11 cellular contexts compared by ENCODE assay signal in genomic region chr2:105768961-105769452, GRCh38. TPM values are rescaled to one million over a fixed set of nuclear protein-coding genes. Genes with fewer than 3 reads are reported as not detected.
DNase-seq lines count a peak whose midpoint lies in the region; ATAC-seq and TF ChIP-seq lines count a peak whose summit lies in the region.
"Had no signal": no experiment of that assay in that cellular context is flagged by ENCODE, and none has a peak within 500 bp of the region (broad histone marks: within the 10 kb centered on the region; RNA-seq: fewer than 3 reads in every experiment).

No MANE protein-coding gene starts in this region.

- H3K14ac ChIP-seq in IMR-90 (replicated peaks; ENCODE audit: low read depth, low read length) = no peak overlapping the region

- no peak for TF ChIP-seq RAD21 in IMR-90 (IDR thresholded peaks at IDR 0.05; ENCODE audit: low read length)

- H3K36me3 ChIP-seq in DOHH2 (ENCODE audit: control insufficient read depth, low read length) = no peaks in the 10 kb centered on the region
- peaks cover 5% of the 10 kb centered on the region for H3K36me3 ChIP-seq in IMR-90 (ENCODE audit: control insufficient read depth, insufficient read depth, low read length)

- H2AK5ac ChIP-seq in IMR-90 (ENCODE audit: low read depth, low read length) = no peak overlapping the region

- H3K27me3 Mint-ChIP-seq in central memory CD8-positive, alpha-beta T cell = no peaks in the 10 kb centered on the region
- no peaks in the 10 kb centered on the region for H3K27me3 Mint-ChIP-seq in naive B cell

- no peak overlapping the region for H2AK9ac ChIP-seq in IMR-90 (replicated peaks; ENCODE audit: low read depth, low read length, poor library complexity)

- H3K56ac ChIP-seq in IMR-90 (ENCODE audit: extremely low read depth, insufficient read depth, low read length) = no peak overlapping the region

- H3K23ac ChIP-seq in IMR-90 (ENCODE audit: low read depth, low read length) = no peak overlapping the region

- no peak overlapping the region for H4K91ac ChIP-seq in IMR-90 (ENCODE audit: insufficient read depth, low read depth, low read length)

- H4K5ac ChIP-seq in IMR-90 (ENCODE audit: low read depth, low read length) = no peak overlapping the region

- peaks cover 28% of the 10 kb centered on the region for H3K36me3 Mint-ChIP-seq in central memory CD8-positive, alpha-beta T cell (ENCODE audit: insufficient read depth)
- peaks cover 14 to 16% of the 10 kb centered on the region in 2 donors for H3K36me3 Mint-ChIP-seq in naive B cell

- dilution Hi-C loops in IMR-90 (cut with HindIII; ENCODE audit: low sequenced_read_pairs, unreplicated experiment) = no loop called here

- H3K79me2 ChIP-seq in DOHH2 (ENCODE audit: control insufficient read depth, low read length) = peaks cover 37% of the 10 kb centered on the region

- no peaks in the 10 kb centered on the region for H3K9me3 ChIP-seq in DOHH2 (ENCODE audit: control insufficient read depth, insufficient read depth, low read length)
- H3K9me3 ChIP-seq in IMR-90 (ENCODE audit: control insufficient read depth, insufficient read depth, low read length) = no peaks in the 10 kb centered on the region
- H3K9me3 ChIP-seq: gastroesophageal sphincter, SJSA1 had no signal

- TF ChIP-seq CTCF in DOHH2 (IDR thresholded peaks at IDR 0.05; ENCODE audit: low read depth, low read length, poor library complexity, severe bottlenecking) = no peak
- no peak for TF ChIP-seq CTCF in IMR-90 (conservative IDR thresholded peaks at IDR 0.05; ENCODE audit: low read depth, low read length)

- H3K9me1 ChIP-seq in IMR-90 (ENCODE audit: insufficient read depth, low read length) = peaks cover 8% of the 10 kb centered on the region

- CTCF ChIA-PET in IMR-90 (lab: Yijun Ruan, JAX) = interaction anchor here (0.9 to 1.2 kb wide), 3 partner anchors 14 to 139 kb away, joined by 3 to 4 read pairs (median 3); no protein-coding TSS in a partner anchor

- no peaks in the 10 kb centered on the region for H3K9me3 Mint-ChIP-seq in central memory CD8-positive, alpha-beta T cell
- peaks cover 0 to 4% (median 0%) of the 10 kb centered on the region in 7 donors for H3K9me3 Mint-ChIP-seq in naive B cell

- peak overlapping the region; percentile 72 for H3K27ac Mint-ChIP-seq in central memory CD8-positive, alpha-beta T cell (ENCODE audit: low read depth)
- peak overlapping the region; percentile 64 to 95 (median 92) for H3K27ac Mint-ChIP-seq in naive B cell

- no peaks in the 10 kb centered on the region for H3F3A ChIP-seq in DOHH2 (ENCODE audit: control insufficient read depth, insufficient read depth)

- no peak for TF ChIP-seq POLR2A in IMR-90 (IDR thresholded peaks at IDR 0.05; ENCODE audit: low read depth, low read length)

- WGBS in IMR-90 (ENCODE audit: extremely low coverage in 2 of 2, insufficient read length in 1 of 2), 2 experiments = no CpG with 5 or more reads among the region's 6 CpGs

- no peak overlapping the region for H3K27ac ChIP-seq in DOHH2 (ENCODE audit: low read depth, low read length)
- no peak overlapping the region for H3K27ac ChIP-seq in IMR-90 (ENCODE audit: insufficient read depth, low read length)
- H3K27ac ChIP-seq: gastroesophageal sphincter, SJSA1 had no signal

- H2BK20ac ChIP-seq in IMR-90 (ENCODE audit: low read depth, low read length) = no peak overlapping the region

- peak; percentile 46 for DNase-seq in IMR-90
- no peak for DNase-seq in central memory CD8-positive, alpha-beta T cell (ENCODE audit: low spot score in 2 of 2)
- DNase-seq in naive B cell = no peak
- DNase-seq in globus pallidus (ENCODE audit: low spot score) = no peak
- DNase-seq in C1 segment of cervical spinal cord (lab: John Stamatoyannopoulos, UW) = no peak
- DNase-seq: DND-41 had no signal

- no peaks in the 10 kb centered on the region for H3K27me3 ChIP-seq in DOHH2 (ENCODE audit: control insufficient read depth, low read length)
- H3K27me3 ChIP-seq in IMR-90 (ENCODE audit: control insufficient read depth, insufficient read depth, low read length) = no peaks in the 10 kb centered on the region
- H3K27me3 ChIP-seq: gastroesophageal sphincter, SJSA1 had no signal

- H3K4me3 Mint-ChIP-seq in central memory CD8-positive, alpha-beta T cell = no peak overlapping the region
- H3K4me3 Mint-ChIP-seq in naive B cell = peak overlapping the region in 7 of 8 donors; percentile 36 to 88 (median 63)

- peaks cover 36 to 78% of the 10 kb centered on the region in 2 experiments for H3K79me1 ChIP-seq in IMR-90 (ENCODE audit: low read depth in 1 of 2, low read length in 2 of 2)

- no peak overlapping the region for H3K18ac ChIP-seq in IMR-90 (ENCODE audit: low read depth, low read length)

- H3K9ac ChIP-seq in IMR-90 (ENCODE audit: low read depth, low read length) = no peak overlapping the region

- in situ Hi-C loops in IMR-90 (cut with MboI; ENCODE audit: low sequenced_read_pairs) = no loop called here

- H2BK5ac ChIP-seq in IMR-90 (ENCODE audit: low read depth, low read length, poor library complexity, severe bottlenecking) = no peak overlapping the region

- no peak overlapping the region for H4K8ac ChIP-seq in IMR-90 (ENCODE audit: low read depth in 2 of 2, low read length in 2 of 2)

- no peak overlapping the region for H2BK120ac ChIP-seq in IMR-90 (ENCODE audit: low read depth, low read length)

- H4K20me1 ChIP-seq in DOHH2 (ENCODE audit: control insufficient read depth, insufficient read depth, low read depth, low read length) (peaks cover 21% of the 10 kb centered on the region; the same call in 1 of the 2 replicates), IMR-90 (ENCODE audit: insufficient read depth, low read length) (peaks cover 51% of the 10 kb centered on the region)

- H3K4me1 Mint-ChIP-seq in central memory CD8-positive, alpha-beta T cell = peaks cover 95% of the 10 kb centered on the region
- H3K4me1 Mint-ChIP-seq in naive B cell = peaks cover 70 to 97% (median 84%) of the 10 kb centered on the region in 3 donors

- H3K4me3 ChIP-seq in DOHH2 (ENCODE audit: low read length) (no peak overlapping the region), IMR-90 (ENCODE audit: insufficient read depth, low read depth, low read length) (no peak overlapping the region)
- H3K4me3 ChIP-seq: gastroesophageal sphincter, SJSA1 had no signal

- intact Hi-C loops in IMR-90 (cut with micrococcal nuclease) = no loop called here

- ATAC-seq in IMR-90 (ENCODE audit: low read depth) (peak; percentile 46), naive B cell (ENCODE audit: low read depth in 2 of 2) (peak; percentile 72 to 75), HG03460 (IDR thresholded peaks at IDR 0.05; ENCODE audit: unreplicated experiment) (no peak), GM21619 (IDR thresholded peaks at IDR 0.05; ENCODE audit: unreplicated experiment) (no peak)
- ATAC-seq in central memory CD8-positive, alpha-beta T cell (replicated peaks; ENCODE audit: extremely low read depth, poor library complexity, severe bottlenecking) = no peak
- ATAC-seq: gastroesophageal sphincter had no signal

- POLR2A ChIA-PET in IMR-90 (lab: Charles Lee; ENCODE audit: unreplicated experiment) = no interaction called here

- no peaks in the 10 kb centered on the region for H3K9me2 ChIP-seq in DOHH2 (replicated peaks; ENCODE audit: control insufficient read depth, low read length)

- peak overlapping the region; percentile 42 for H3K4me2 ChIP-seq in DOHH2 (ENCODE audit: low read length)
- no peak overlapping the region for H3K4me2 ChIP-seq in IMR-90 (ENCODE audit: low read depth, low read length)

- no peak overlapping the region for H3K4ac ChIP-seq in IMR-90 (ENCODE audit: low read depth, low read length)

- no TSS peak for BruUV-seq in IMR-90 (replicated peaks; lab: Mats Ljungman, UMichigan)

- no peak overlapping the region for H2AFZ ChIP-seq in IMR-90 (replicated peaks; ENCODE audit: low read length, poor library complexity)

- H3K4me1 ChIP-seq in DOHH2 (ENCODE audit: control insufficient read depth, low read length) (peaks cover 22% of the 10 kb centered on the region), IMR-90 (ENCODE audit: control insufficient read depth, insufficient read depth, low read length) (peaks cover 3% of the 10 kb centered on the region; the same call in 1 of the 2 replicates)
- H3K4me1 ChIP-seq: SJSA1 had no signal

- H2BK15ac ChIP-seq in IMR-90 (ENCODE audit: low read depth, low read length) = no peak overlapping the region

TF ChIP-seq in IMR-90, 13 proteins besides CTCF, POLR2A, EP300 and RAD21:
- TF ChIP-seq MAFK (IDR thresholded peaks at IDR 0.05; ENCODE audit: low read depth, low read length) = peak; percentile 30; the same call in 1 of the 2 replicates
- no peak for TF ChIP-seq SMC3 (IDR thresholded peaks at IDR 0.05; ENCODE audit: low read depth, low read length)
- no peak for TF ChIP-seq NFE2L2 (IDR thresholded peaks at IDR 0.05; ENCODE audit: low read depth, low read length)

RNA-seq across cellular contexts. Expression of gene NCK2, which starts 24.3 kb away (rescaled TPM):
- 15.8 and 25.8 TPM in 2 replicates for total RNA-seq in IMR-90 (2012; rRNA removed)
- polyA plus RNA-seq in IMR-90 (2012; rRNA removed) (22.2 and 29.5 TPM in 2 replicates), naive B cell (ENCODE audit: low read depth in 6 of 6) (100 to 1,000 TPM in 1 of 6 donors, 10 to 100 TPM in 5; 70.7 to 108 (median 76.7) TPM)
- 21.0 and 45.4 TPM in 2 replicates for polyA plus RNA-seq in IMR-90 (2012; cell fraction: cytosol; rRNA removed)
- polyA plus RNA-seq in IMR-90 (2012; cell fraction: nucleus; rRNA removed; ENCODE audit: low replicate concordance) = 13.7 and 14.9 TPM in 2 replicates

Comparison
In these comparisons a context has a peak if more than half of its experiments do, and no peak if none do; other contexts are left out.
1. ATAC-seq: peak in IMR-90 (single experiment) and naive B cell (2 of 2); none in central memory CD8-positive, alpha-beta T cell (single experiment), HG03460 (single experiment) and GM21619 (single experiment).